ENCODE assay signal across 1 cellular context in the genomic region with DNA sequence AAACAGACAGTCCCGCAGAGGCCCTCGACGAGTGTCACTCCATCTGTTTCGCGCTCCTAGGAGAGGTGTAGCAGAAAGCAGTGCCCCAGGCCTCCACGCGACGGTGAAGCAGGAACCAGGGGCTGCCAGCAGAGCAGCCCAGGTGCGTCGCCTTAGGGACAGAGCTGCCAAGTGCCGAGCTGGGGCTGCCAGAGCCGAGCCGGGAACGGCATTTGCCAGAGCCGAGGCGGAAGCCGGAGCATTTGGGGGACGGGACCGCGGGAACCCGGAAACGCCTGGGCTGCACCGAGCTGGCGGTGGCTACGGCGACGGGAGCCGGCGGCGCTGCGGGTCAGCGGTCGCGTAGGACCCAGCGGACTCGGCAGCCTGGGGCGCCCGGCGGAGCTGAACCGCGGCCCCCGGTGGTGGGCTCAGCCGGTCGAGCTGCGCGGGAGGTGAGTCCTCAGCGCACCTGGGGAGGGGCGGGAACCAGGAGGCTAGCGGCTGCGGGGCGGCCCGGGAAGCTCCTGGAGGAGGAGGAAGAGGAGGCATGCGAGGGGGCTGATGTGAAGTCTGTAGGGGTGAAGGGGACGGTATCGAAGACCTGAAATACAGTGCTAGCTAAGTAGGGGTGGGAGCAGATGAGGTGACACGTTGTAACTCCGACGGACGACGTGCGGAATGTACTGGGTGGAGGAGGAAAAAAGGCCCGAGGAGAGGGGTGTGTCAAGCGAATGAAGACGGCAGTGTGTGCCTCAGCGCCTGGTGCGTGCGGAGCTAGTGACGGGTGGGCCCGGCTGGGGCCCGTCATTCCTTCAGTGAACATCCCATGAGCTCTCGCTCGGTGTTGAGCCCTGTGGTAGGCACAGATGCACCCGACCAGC.
TF ChIP-seq lines count a peak whose summit lies in the region.

Gene SLC35A3, plus strand, starts transcription at position 268 of the 863 bp plus-strand sequence. CDS start 23,559 bp downstream, outside the sequence.

TF ChIP-seq in K562, 482 proteins besides CTCF, POLR2A, EP300 and RAD21 (continued from another document and continues in another):
- no peak for TF ChIP-seq ZBTB5 (IDR thresholded peaks at IDR 0.05)
- peak; percentile 91 for TF ChIP-seq GTF2E2 (tag; IDR thresholded peaks at IDR 0.05)
- TF ChIP-seq, protein P1, sequence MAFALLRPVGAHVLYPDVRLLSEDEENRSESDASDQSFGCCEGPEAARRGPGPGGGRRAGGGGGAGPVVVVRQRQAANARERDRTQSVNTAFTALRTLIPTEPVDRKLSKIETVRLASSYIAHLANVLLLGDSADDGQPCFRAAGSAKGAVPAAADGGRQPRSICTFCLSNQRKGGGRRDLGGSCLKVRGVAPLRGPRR (CRISPR knock-in tag; IDR thresholded peaks at IDR 0.05): no peak
- no peak for TF ChIP-seq MBD1 (CRISPR knock-in tag; IDR thresholded peaks at IDR 0.05)
- no peak for TF ChIP-seq CTCFL (IDR thresholded peaks at IDR 0.05; ENCODE audit: borderline replicate concordance, insufficient read depth, low read depth, low read length, poor library complexity, severe bottlenecking)
- TF ChIP-seq HMG20A (CRISPR knock-in tag; conservative IDR thresholded peaks at IDR 0.05): no peak
- TF ChIP-seq CBX2 (IDR thresholded peaks at IDR 0.05; ENCODE audit: insufficient read depth, low read length, poor library complexity, severe bottlenecking): no peak
- TF ChIP-seq KDM5B (IDR thresholded peaks at IDR 0.05; ENCODE audit: insufficient replicate concordance, low read depth, low read length): peak; percentile 82
- TF ChIP-seq, protein P2, sequence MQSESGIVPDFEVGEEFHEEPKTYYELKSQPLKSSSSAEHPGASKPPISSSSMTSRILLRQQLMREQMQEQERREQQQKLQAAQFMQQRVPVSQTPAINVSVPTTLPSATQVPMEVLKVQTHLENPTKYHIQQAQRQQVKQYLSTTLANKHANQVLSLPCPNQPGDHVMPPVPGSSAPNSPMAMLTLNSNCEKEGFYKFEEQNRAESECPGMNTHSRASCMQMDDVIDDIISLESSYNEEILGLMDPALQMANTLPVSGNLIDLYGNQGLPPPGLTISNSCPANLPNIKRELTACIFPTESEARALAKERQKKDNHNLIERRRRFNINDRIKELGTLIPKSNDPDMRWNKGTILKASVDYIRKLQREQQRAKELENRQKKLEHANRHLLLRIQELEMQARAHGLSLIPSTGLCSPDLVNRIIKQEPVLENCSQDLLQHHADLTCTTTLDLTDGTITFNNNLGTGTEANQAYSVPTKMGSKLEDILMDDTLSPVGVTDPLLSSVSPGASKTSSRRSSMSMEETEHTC (IDR thresholded peaks at IDR 0.05): no peak
- no peak for TF ChIP-seq ZNF354B (CRISPR knock-in tag; IDR thresholded peaks at IDR 0.05)
- peak; percentile 87 for TF ChIP-seq HMGN3 (IDR thresholded peaks at IDR 0.05; ENCODE audit: borderline replicate concordance, extremely low read depth, insufficient read length, low read depth, low read length)
- no peak for TF ChIP-seq HDAC2 (IDR thresholded peaks at IDR 0.05)
- TF ChIP-seq ID3 (CRISPR knock-in tag; IDR thresholded peaks at IDR 0.05): no peak
- TF ChIP-seq ID3 (tag; IDR thresholded peaks at IDR 0.05): peak; percentile 78
- TF ChIP-seq EWSR1 (IDR thresholded peaks at IDR 0.05; ENCODE audit: borderline replicate concordance, low read depth, partially characterized antibody): no peak
- no peak for TF ChIP-seq FOXP1 (CRISPR knock-in tag; IDR thresholded peaks at IDR 0.05)
- TF ChIP-seq ARID1B (IDR thresholded peaks at IDR 0.05): no peak
- TF ChIP-seq NR3C1 (CRISPR knock-in tag; IDR thresholded peaks at IDR 0.05): no peak
- peak; percentile 89; the same call in 1 of the 2 replicates for TF ChIP-seq ZC3H11A (IDR thresholded peaks at IDR 0.05; ENCODE audit: low read depth, low read length)
- peak; percentile 30; the same call in 1 of the 2 replicates for TF ChIP-seq CREB1 (IDR thresholded peaks at IDR 0.05)
- peak; percentile 40 for TF ChIP-seq CREB1 (CRISPR knock-in tag; IDR thresholded peaks at IDR 0.05)
- TF ChIP-seq TSC22D4 (tag; IDR thresholded peaks at IDR 0.05): no peak
- no peak for TF ChIP-seq BDP1 (IDR thresholded peaks at IDR 0.05; ENCODE audit: insufficient read depth, insufficient read length)
- peak; percentile 67 for TF ChIP-seq TBP (optimal IDR thresholded peaks at IDR 0.05; ENCODE audit: low read depth, low read length)
- peak; percentile 91; the same call in 1 of the 2 replicates for TF ChIP-seq CBFB (CRISPR knock-in tag; IDR thresholded peaks at IDR 0.05)
- TF ChIP-seq, protein P3, sequence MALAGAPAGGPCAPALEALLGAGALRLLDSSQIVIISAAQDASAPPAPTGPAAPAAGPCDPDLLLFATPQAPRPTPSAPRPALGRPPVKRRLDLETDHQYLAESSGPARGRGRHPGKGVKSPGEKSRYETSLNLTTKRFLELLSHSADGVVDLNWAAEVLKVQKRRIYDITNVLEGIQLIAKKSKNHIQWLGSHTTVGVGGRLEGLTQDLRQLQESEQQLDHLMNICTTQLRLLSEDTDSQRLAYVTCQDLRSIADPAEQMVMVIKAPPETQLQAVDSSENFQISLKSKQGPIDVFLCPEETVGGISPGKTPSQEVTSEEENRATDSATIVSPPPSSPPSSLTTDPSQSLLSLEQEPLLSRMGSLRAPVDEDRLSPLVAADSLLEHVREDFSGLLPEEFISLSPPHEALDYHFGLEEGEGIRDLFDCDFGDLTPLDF (CRISPR knock-in tag; IDR thresholded peaks at IDR 0.05): peak; percentile 75; the same call in 1 of the 2 replicates
- TF ChIP-seq FOXK2 (conservative IDR thresholded peaks at IDR 0.05 in 1 of 2, IDR thresholded peaks at IDR 0.05 in 1 of 2; ENCODE audit: low read depth in 2 of 2): peak; percentile 1 to 10; a peak in 1 of 4 replicates
- TF ChIP-seq, protein P4, sequence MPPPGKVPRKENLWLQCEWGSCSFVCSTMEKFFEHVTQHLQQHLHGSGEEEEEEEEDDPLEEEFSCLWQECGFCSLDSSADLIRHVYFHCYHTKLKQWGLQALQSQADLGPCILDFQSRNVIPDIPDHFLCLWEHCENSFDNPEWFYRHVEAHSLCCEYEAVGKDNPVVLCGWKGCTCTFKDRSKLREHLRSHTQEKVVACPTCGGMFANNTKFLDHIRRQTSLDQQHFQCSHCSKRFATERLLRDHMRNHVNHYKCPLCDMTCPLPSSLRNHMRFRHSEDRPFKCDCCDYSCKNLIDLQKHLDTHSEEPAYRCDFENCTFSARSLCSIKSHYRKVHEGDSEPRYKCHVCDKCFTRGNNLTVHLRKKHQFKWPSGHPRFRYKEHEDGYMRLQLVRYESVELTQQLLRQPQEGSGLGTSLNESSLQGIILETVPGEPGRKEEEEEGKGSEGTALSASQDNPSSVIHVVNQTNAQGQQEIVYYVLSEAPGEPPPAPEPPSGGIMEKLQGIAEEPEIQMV (tag; conservative IDR thresholded peaks at IDR 0.05; ENCODE audit: low read depth): no peak
- no peak for TF ChIP-seq CREBBP (IDR thresholded peaks at IDR 0.05; ENCODE audit: low read depth, low read length)
- TF ChIP-seq XRCC4 (IDR thresholded peaks at IDR 0.05; ENCODE audit: extremely low read depth, insufficient read depth, insufficient read length): no peak
- no peak for TF ChIP-seq SETDB1 (IDR thresholded peaks at IDR 0.05; ENCODE audit: low read length)
- no peak for TF ChIP-seq ZNF785 (CRISPR knock-in tag; IDR thresholded peaks at IDR 0.05)
- TF ChIP-seq HCFC1 (IDR thresholded peaks at IDR 0.05; ENCODE audit: low read depth, low read length): peak; percentile 83
